Comparison of ENCODE assay signal across 8 cellular contexts in genomic region chr1:162847839-162848453, GRCh38. TPM values are rescaled to one million over a fixed set of nuclear protein-coding genes. Genes with fewer than 3 reads are reported as not detected.
A peak's percentile ranks its signal among the peaks of the same experiment; 100 is the strongest.
DNase-seq lines count a peak whose midpoint lies in the region; ATAC-seq and TF ChIP-seq lines count a peak whose summit lies in the region.

No MANE protein-coding gene starts in this region.

- peak; percentile 66 for ATAC-seq in GM19463 (IDR thresholded peaks at IDR 0.05; ENCODE audit: unreplicated experiment)
- peak; percentile 42 for ATAC-seq in left ventricle myocardium superior
- ATAC-seq in sciatic nerve: peak; percentile 68
- no peak for ATAC-seq in HG03280 (IDR thresholded peaks at IDR 0.05; ENCODE audit: unreplicated experiment)

- CTCF ChIA-PET in BJ (lab: Yijun Ruan, JAX): interaction anchor here (0.6 to 4.2 kb wide), 22 partner anchors 9 to 511 kb away, joined by 3 to 47 read pairs (median 4); partner anchors contain the start of genes CCDC190 and RGS4

- H3K4me2 ChIP-seq in SU-DHL-6 (ENCODE audit: low read depth, low read length, poor library complexity, severe bottlenecking): no peak overlapping the region

- no peak overlapping the region for H2AFZ ChIP-seq in SU-DHL-6 (ENCODE audit: low read depth, low read length, severe bottlenecking)

- no peaks in the 10 kb centered on the region for H3K79me2 ChIP-seq in SU-DHL-6 (ENCODE audit: insufficient read depth, low read length)

- intact Hi-C loops in adrenal gland (cut with DNase I) (no loop called here), left ventricle myocardium superior (cut with micrococcal nuclease) (no loop called here), sciatic nerve (cut with DNase I) (no loop called here)

- no peaks in the 10 kb centered on the region for H3K4me1 ChIP-seq in adrenal gland (replicated peaks in 1 of 2)

- H3K4me3 ChIP-seq in BJ (ENCODE audit: low read depth, low read length): no peak overlapping the region
- no peak overlapping the region for H3K4me3 ChIP-seq in SU-DHL-6 (ENCODE audit: insufficient read depth, low read length, poor library complexity, severe bottlenecking)
- no peak overlapping the region for H3K4me3 ChIP-seq in adrenal gland

- no peak for TF ChIP-seq POLR2A in adrenal gland (IDR thresholded peaks at IDR 0.05)

- peak; percentile 87 for TF ChIP-seq CTCF in BJ (IDR thresholded peaks at IDR 0.05; ENCODE audit: insufficient read depth, low read depth, low read length)
- TF ChIP-seq CTCF in SU-DHL-6 (IDR thresholded peaks at IDR 0.05; ENCODE audit: insufficient read depth, low read length, poor library complexity, severe bottlenecking): peak; percentile 90
- peak; percentile 76 to 98 (median 82) for TF ChIP-seq CTCF in adrenal gland (IDR thresholded peaks at IDR 0.05)

- H3K27ac ChIP-seq in SU-DHL-6 (ENCODE audit: low read depth, low read length) (no peak overlapping the region), adrenal gland (no peak overlapping the region)

- H3K27me3 ChIP-seq in BJ (ENCODE audit: control insufficient read depth, insufficient read depth, low read length) (no peaks in the 10 kb centered on the region), SU-DHL-6 (ENCODE audit: low read length) (no peaks in the 10 kb centered on the region), adrenal gland (no peaks in the 10 kb centered on the region)

- 7 to 10% (median 8%) methylated on average over 3 of the region's 3 CpGs for WGBS in adrenal gland, 4 donors

- H3K36me3 ChIP-seq in BJ (ENCODE audit: control insufficient read depth, insufficient read depth, low read length) (no peaks in the 10 kb centered on the region), SU-DHL-6 (ENCODE audit: low read length) (no peaks in the 10 kb centered on the region), adrenal gland (replicated peaks in 1 of 2) (no peaks in the 10 kb centered on the region)

- H3K9ac ChIP-seq in SU-DHL-6 (ENCODE audit: low read length): no peak overlapping the region

- no peaks in the 10 kb centered on the region for H4K20me1 ChIP-seq in SU-DHL-6 (ENCODE audit: low read depth, low read length)

- H3F3A ChIP-seq in SU-DHL-6 (ENCODE audit: insufficient read depth): no peaks in the 10 kb centered on the region

- no peaks in the 10 kb centered on the region for H3K9me3 ChIP-seq in SU-DHL-6 (ENCODE audit: insufficient read depth, low read length)
- no peaks in the 10 kb centered on the region for H3K9me3 ChIP-seq in adrenal gland (replicated peaks in 1 of 3)

- no peak for DNase-seq in BJ (ENCODE audit: low read depth)
- peak; percentile 62 for DNase-seq in NCI-H1048 (lab: John Stamatoyannopoulos, UW)
- DNase-seq in adrenal gland: peak; percentile 71 to 93 (median 84)
- DNase-seq in left ventricle myocardium superior: peak; percentile 81
- DNase-seq in sciatic nerve (ENCODE audit: low spot score): peak; percentile 93

- no peaks in the 10 kb centered on the region for H3K9me2 ChIP-seq in SU-DHL-6 (replicated peaks; ENCODE audit: insufficient read depth, low read length)

- POLR2A ChIA-PET in BJ (lab: Charles Lee): no interaction called here

RNA-seq across cellular contexts. Expression of gene CCDC190, which starts 13.0 kb away (rescaled TPM):
- polyA plus RNA-seq in BJ (2011; rRNA removed): 0.31 and 0.55 TPM in 2 replicates
- polyA minus RNA-seq in BJ (2011; rRNA and poly(A)+ RNA removed): 0.14 and 0.26 TPM in 2 replicates
- total RNA-seq in adrenal gland: not detected
- not detected for polyA plus RNA-seq in adrenal gland
- 0.62 TPM for total RNA-seq in left ventricle myocardium superior
- 0.22 TPM for total RNA-seq in sciatic nerve

RNA-seq across cellular contexts. Expression of gene HSD17B7, which starts 57.4 kb away (rescaled TPM):
- 6.0 and 7.2 TPM in 2 replicates for polyA plus RNA-seq in BJ (2011; rRNA removed)
- 2.5 and 3.6 TPM in 2 replicates for polyA minus RNA-seq in BJ (2011; rRNA and poly(A)+ RNA removed)
- 10 to 100 TPM; 20.1 to 54.1 (median 35.5) TPM for total RNA-seq in adrenal gland
- polyA plus RNA-seq in adrenal gland: 10 to 100 TPM; 17.7 to 66.0 (median 40.9) TPM
- 2.6 TPM for total RNA-seq in left ventricle myocardium superior
- total RNA-seq in sciatic nerve: 26.3 TPM
